ENCODE assay signal across 23 cellular contexts in the genomic region with DNA sequence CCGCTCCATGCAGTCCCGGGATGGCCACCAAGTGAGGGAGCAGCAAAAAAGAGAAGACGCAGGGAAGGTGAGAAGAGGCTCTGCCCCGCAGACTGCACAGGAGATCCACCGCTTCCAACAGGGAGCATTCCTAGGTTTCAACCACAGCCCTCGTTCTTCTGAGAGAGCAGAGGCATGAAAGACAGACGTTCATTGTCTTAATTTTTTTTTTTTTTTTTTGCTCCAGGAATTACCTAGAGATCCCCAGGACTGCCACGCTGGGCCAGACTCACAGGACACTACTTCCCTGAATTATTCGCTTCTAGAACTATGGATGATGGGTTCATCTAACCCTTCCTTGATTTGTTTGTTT. TPM values are rescaled to one million over a fixed set of nuclear protein-coding genes. Genes with fewer than 3 reads are reported as not detected.
DNase-seq lines count a peak whose midpoint lies in the region; FAIRE-seq and TF ChIP-seq lines count a peak whose summit lies in the region.
"Had no signal": no experiment of that assay in that cellular context is flagged by ENCODE, and none has a peak within 500 bp of the region (broad histone marks: within the 10 kb centered on the region; RNA-seq: fewer than 3 reads in every experiment).

No MANE protein-coding gene starts in this region.

- WGBS in trophoblast cell (ENCODE audit: extremely low coverage, insufficient coverage, insufficient read length) = no CpG with 5 or more reads among the region's 9 CpGs

- no peak overlapping the region for H3K18ac ChIP-seq in trophoblast cell (ENCODE audit: low read length)

- peak overlapping the region; percentile 14 for H4K8ac ChIP-seq in trophoblast cell (ENCODE audit: low read depth, low read length)

- no peak overlapping the region for H2BK12ac ChIP-seq in trophoblast cell (ENCODE audit: low read length)

- no peak overlapping the region for H4K12ac ChIP-seq in trophoblast cell (ENCODE audit: low read depth, low read length)

- H3K4me1 Mint-ChIP-seq in glutamatergic neuron (ENCODE audit: low read depth, unreplicated experiment) = peaks cover 43% of the 10 kb centered on the region

- H3K4me3 ChIP-seq in trophoblast cell (ENCODE audit: low read depth, low read length) = no peak overlapping the region
- H3K4me3 ChIP-seq: transverse colon had no signal

- no peak for DNase-seq in GM19239 (ENCODE audit: insufficient read length, low spot score)
- DNase-seq in glutamatergic neuron = no peak
- no peak for DNase-seq in trophoblast cell
- no peak for DNase-seq in hepatic stellate cell (ENCODE audit: low spot score)
- no peak for DNase-seq in T-helper 2 cell
- DNase-seq in DMS79 treated with DMSO at 0.1 percent for 48 hours (lab: John Stamatoyannopoulos, UW) = no peak
- no peak for DNase-seq in activated CD8-positive, alpha-beta memory T cell treated with anti-CD3 and anti-CD28 coated beads, Interleukin-2, amount 50 U/mL, for 48 hours
- DNase-seq: activated naive CD4-positive, alpha-beta T cell treated with anti-CD3 and anti-CD28 coated beads for 36 hours; activated T-cell treated with anti-CD3 and anti-CD28 coated beads, Interleukin-2, amount 50 U/mL, for 1 hour; CD8-positive, alpha-beta T cell; DMS79; GOT3; NCI-H1417; NCI-H510A; NK-92 treated with Interleukin-12 subunit alpha and Interleukin-12 subunit beta, amount 100 ng/mL, for 24 hours; SK-N-SH; stimulated activated CD4-positive, alpha-beta T cell treated with anti-CD3 and anti-CD28 coated beads, Interleukin-4, amount 100 ng/mL, for 24 hours; T1000 had no signal

- H2BK5ac ChIP-seq in trophoblast cell (ENCODE audit: low read depth, low read length, poor library complexity) = no peak overlapping the region

- no peak overlapping the region for H2AK5ac ChIP-seq in trophoblast cell (ENCODE audit: low read length)

- H2AFZ ChIP-seq in trophoblast cell (ENCODE audit: insufficient read depth, low read length, poor library complexity) = peak overlapping the region; percentile 72

- no peak overlapping the region for H4K91ac ChIP-seq in trophoblast cell (ENCODE audit: low read depth, low read length)

- no peak overlapping the region for H2BK120ac ChIP-seq in trophoblast cell (ENCODE audit: insufficient read depth, low read length, poor library complexity)

- no peak overlapping the region for H3K23ac ChIP-seq in trophoblast cell (ENCODE audit: low read length)

- H3K36me3 Mint-ChIP-seq in glutamatergic neuron (ENCODE audit: unreplicated experiment) = no peaks in the 10 kb centered on the region
- H3K36me3 Mint-ChIP-seq: CD8-positive, alpha-beta T cell had no signal

- H3K4ac ChIP-seq in trophoblast cell (ENCODE audit: low read depth, low read length) = no peak overlapping the region

- peaks cover 8% of the 10 kb centered on the region for H3K27me3 Mint-ChIP-seq in glutamatergic neuron (ENCODE audit: unreplicated experiment)

- peak overlapping the region; percentile 11 for H3K4me2 ChIP-seq in trophoblast cell (ENCODE audit: low read length)
- H3K4me2 ChIP-seq: SK-N-SH had no signal

- peak overlapping the region; percentile 52 for H3K27ac Mint-ChIP-seq in glutamatergic neuron (ENCODE audit: unreplicated experiment)
- H3K27ac Mint-ChIP-seq: activated CD8-positive, alpha-beta T cell treated with anti-CD3 and anti-CD28 coated beads for 36 hours; activated naive CD4-positive, alpha-beta T cell treated with anti-CD3 and anti-CD28 coated beads for 36 hours; CD8-positive, alpha-beta T cell; stimulated activated naive CD8-positive, alpha-beta T cell treated with anti-CD3 and anti-CD28 coated beads, Interleukin-15, Interleukin-2, amounts not matched to agents 100 ng/mL and 50 ng/mL, for 24 hours had no signal

- no peaks in the 10 kb centered on the region for H3K79me2 ChIP-seq in trophoblast cell (ENCODE audit: control insufficient read depth, insufficient read depth, low read length, poor library complexity)

- no peak overlapping the region for H3K27ac ChIP-seq in trophoblast cell (ENCODE audit: low read depth, low read length)
- H3K27ac ChIP-seq: spleen, transverse colon had no signal

- no peaks in the 10 kb centered on the region for H3K36me3 ChIP-seq in trophoblast cell (ENCODE audit: control insufficient read depth in 1 of 2, insufficient read depth in 2 of 2, low read length in 2 of 2)
- H3K36me3 ChIP-seq: spleen, transverse colon had no signal

- H3K9ac ChIP-seq in trophoblast cell (ENCODE audit: low read length) = no peak overlapping the region
- H3K9ac ChIP-seq: SK-N-SH had no signal

- no peaks in the 10 kb centered on the region for H3K27me3 ChIP-seq in trophoblast cell (ENCODE audit: insufficient read depth, low read length)
- H3K27me3 ChIP-seq: transverse colon had no signal

- H3K4me3 Mint-ChIP-seq in glutamatergic neuron (ENCODE audit: unreplicated experiment) = peak overlapping the region; percentile 63
- H3K4me3 Mint-ChIP-seq: activated CD8-positive, alpha-beta T cell treated with anti-CD3 and anti-CD28 coated beads for 36 hours; activated naive CD4-positive, alpha-beta T cell treated with anti-CD3 and anti-CD28 coated beads for 36 hours; CD8-positive, alpha-beta T cell; stimulated activated naive CD8-positive, alpha-beta T cell treated with anti-CD3 and anti-CD28 coated beads, Interleukin-15, Interleukin-2, amounts not matched to agents 100 ng/mL and 50 ng/mL, for 24 hours had no signal

- peaks cover 2% of the 10 kb centered on the region for H3K9me3 ChIP-seq in trophoblast cell (ENCODE audit: insufficient read depth, low read depth, low read length)
- H3K9me3 ChIP-seq: SK-N-SH, spleen, transverse colon had no signal

- no peak overlapping the region for H3K14ac ChIP-seq in trophoblast cell (ENCODE audit: low read length)

- peaks cover 7 to 9% of the 10 kb centered on the region in 2 experiments for H3K4me1 ChIP-seq in trophoblast cell (ENCODE audit: control insufficient read depth in 1 of 2, insufficient read depth in 2 of 2, low read length in 2 of 2)

- peaks cover 12% of the 10 kb centered on the region for H3K9me3 Mint-ChIP-seq in glutamatergic neuron (ENCODE audit: unreplicated experiment)
- H3K9me3 Mint-ChIP-seq: activated CD8-positive, alpha-beta T cell treated with anti-CD3 and anti-CD28 coated beads for 36 hours; activated naive CD4-positive, alpha-beta T cell treated with anti-CD3 and anti-CD28 coated beads for 36 hours; CD8-positive, alpha-beta T cell; stimulated activated naive CD8-positive, alpha-beta T cell treated with anti-CD3 and anti-CD28 coated beads, Interleukin-15, Interleukin-2, amounts not matched to agents 100 ng/mL and 50 ng/mL, for 24 hours had no signal

- no peak for TF ChIP-seq CTCF in glutamatergic neuron (IDR thresholded peaks at IDR 0.05; ENCODE audit: partially characterized antibody, unreplicated experiment)

- no peaks in the 10 kb centered on the region for H3K79me1 ChIP-seq in trophoblast cell (ENCODE audit: low read length)

- peak; percentile 26 for FAIRE-seq in GM19239 (lab: Jason Lieb, UNC)

TF ChIP-seq in PFSK-1, 5 proteins besides CTCF, POLR2A, EP300 and RAD21:
- TF ChIP-seq POLR2AphosphoS5 (IDR thresholded peaks at IDR 0.05; ENCODE audit: low read depth, low read length) (no peak), SIN3A (IDR thresholded peaks at IDR 0.05; ENCODE audit: borderline replicate concordance, insufficient read depth, low read length) (no peak), TAF1 (IDR thresholded peaks at IDR 0.05; ENCODE audit: borderline replicate concordance, insufficient read depth, low read length) (0 out of 2 replicates have a peak, but pooled peaks have one; percentile 12), REST (IDR thresholded peaks at IDR 0.05; ENCODE audit: insufficient read depth in 1 of 2, low read depth in 2 of 2, low read length in 2 of 2) (no peak)

RNA-seq across cellular contexts. Expression of gene VASH2, which starts 33.2 kb away (rescaled TPM):
- 7.0 TPM for polyA plus RNA-seq in PFSK-1 (2012; ENCODE audit: insufficient read length, low read depth)
- 59.8 TPM for total RNA-seq in glutamatergic neuron (ENCODE audit: unreplicated experiment)
- 2.9 and 3.1 TPM in 2 replicates for polyA plus RNA-seq in trophoblast cell (2013)
- total RNA-seq: CD8-positive, alpha-beta T cell had no signal

RNA-seq across cellular contexts. Expression of gene FLVCR1, which starts 59.0 kb away (rescaled TPM):
- polyA plus RNA-seq in PFSK-1 (2012; ENCODE audit: insufficient read length, low read depth) = 4.8 TPM
- total RNA-seq in glutamatergic neuron (ENCODE audit: unreplicated experiment) = 33.4 TPM
- polyA plus RNA-seq in trophoblast cell (2013) = 5.9 and 6.0 TPM in 2 replicates
